Comparison of ENCODE assay signal across 2 cellular contexts in the genomic region with DNA sequence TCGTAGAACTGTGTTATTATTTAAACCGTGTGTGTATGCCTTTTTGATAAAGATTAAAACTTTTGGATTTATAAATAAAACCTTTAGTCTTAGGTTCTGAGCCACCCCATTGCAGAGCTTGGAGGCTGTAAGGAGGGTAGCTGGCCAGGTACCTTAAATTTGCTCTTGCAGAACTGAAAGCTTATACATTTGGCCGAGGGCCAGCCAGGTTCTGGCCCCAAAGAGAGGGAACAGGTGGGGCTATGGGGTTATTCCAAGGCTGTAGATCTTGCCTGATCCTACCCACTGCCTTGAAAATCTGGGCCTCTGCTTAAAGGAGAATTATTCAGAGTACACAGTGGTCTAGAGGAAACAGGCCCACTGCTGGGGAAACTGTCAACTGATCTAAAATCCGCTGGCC.
TF ChIP-seq lines count a peak whose summit lies in the region.

No MANE protein-coding gene starts in this region.

TF ChIP-seq in SK-N-SH, 30 proteins besides CTCF, POLR2A, EP300 and RAD21 (continued from another document):
- TF ChIP-seq, protein P1, sequence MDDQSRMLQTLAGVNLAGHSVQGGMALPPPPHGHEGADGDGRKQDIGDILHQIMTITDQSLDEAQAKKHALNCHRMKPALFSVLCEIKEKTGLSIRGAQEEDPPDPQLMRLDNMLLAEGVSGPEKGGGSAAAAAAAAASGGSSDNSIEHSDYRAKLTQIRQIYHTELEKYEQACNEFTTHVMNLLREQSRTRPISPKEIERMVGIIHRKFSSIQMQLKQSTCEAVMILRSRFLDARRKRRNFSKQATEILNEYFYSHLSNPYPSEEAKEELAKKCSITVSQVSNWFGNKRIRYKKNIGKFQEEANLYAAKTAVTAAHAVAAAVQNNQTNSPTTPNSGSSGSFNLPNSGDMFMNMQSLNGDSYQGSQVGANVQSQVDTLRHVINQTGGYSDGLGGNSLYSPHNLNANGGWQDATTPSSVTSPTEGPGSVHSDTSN (IDR thresholded peaks at IDR 0.05) = no peak
- TF ChIP-seq YY1 (IDR thresholded peaks at IDR 0.05; ENCODE audit: low read depth) (no peak), FOXJ3 (CRISPR knock-in tag; IDR thresholded peaks at IDR 0.05) (no peak), NRF1 (IDR thresholded peaks at IDR 0.05; ENCODE audit: low read depth, low read length) (no peak), MXI1 (IDR thresholded peaks at IDR 0.05; ENCODE audit: low read depth, low read length) (no peak)
- TF ChIP-seq, protein P2, sequence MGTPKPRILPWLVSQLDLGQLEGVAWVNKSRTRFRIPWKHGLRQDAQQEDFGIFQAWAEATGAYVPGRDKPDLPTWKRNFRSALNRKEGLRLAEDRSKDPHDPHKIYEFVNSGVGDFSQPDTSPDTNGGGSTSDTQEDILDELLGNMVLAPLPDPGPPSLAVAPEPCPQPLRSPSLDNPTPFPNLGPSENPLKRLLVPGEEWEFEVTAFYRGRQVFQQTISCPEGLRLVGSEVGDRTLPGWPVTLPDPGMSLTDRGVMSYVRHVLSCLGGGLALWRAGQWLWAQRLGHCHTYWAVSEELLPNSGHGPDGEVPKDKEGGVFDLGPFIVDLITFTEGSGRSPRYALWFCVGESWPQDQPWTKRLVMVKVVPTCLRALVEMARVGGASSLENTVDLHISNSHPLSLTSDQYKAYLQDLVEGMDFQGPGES (IDR thresholded peaks at IDR 0.05; ENCODE audit: low read depth, low read length) = no peak
- TF ChIP-seq, protein P3, sequence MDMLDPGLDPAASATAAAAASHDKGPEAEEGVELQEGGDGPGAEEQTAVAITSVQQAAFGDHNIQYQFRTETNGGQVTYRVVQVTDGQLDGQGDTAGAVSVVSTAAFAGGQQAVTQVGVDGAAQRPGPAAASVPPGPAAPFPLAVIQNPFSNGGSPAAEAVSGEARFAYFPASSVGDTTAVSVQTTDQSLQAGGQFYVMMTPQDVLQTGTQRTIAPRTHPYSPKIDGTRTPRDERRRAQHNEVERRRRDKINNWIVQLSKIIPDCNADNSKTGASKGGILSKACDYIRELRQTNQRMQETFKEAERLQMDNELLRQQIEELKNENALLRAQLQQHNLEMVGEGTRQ (IDR thresholded peaks at IDR 0.05; ENCODE audit: borderline replicate concordance, low read depth, low read length) = no peak
- TF ChIP-seq, protein P4, sequence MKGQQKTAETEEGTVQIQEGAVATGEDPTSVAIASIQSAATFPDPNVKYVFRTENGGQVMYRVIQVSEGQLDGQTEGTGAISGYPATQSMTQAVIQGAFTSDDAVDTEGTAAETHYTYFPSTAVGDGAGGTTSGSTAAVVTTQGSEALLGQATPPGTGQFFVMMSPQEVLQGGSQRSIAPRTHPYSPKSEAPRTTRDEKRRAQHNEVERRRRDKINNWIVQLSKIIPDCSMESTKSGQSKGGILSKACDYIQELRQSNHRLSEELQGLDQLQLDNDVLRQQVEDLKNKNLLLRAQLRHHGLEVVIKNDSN (IDR thresholded peaks at IDR 0.05; ENCODE audit: borderline replicate concordance, low read depth) = no peak

TF ChIP-seq in SK-N-SH treated with all-trans-retinoic acid at 6 μM for 48 hours, 23 proteins besides CTCF, POLR2A, EP300 and RAD21 (continued from another document):
- TF ChIP-seq RARB (CRISPR knock-in tag; IDR thresholded peaks at IDR 0.05) (no peak), BACH2 (CRISPR knock-in tag; IDR thresholded peaks at IDR 0.05; ENCODE audit: borderline replicate concordance) (no peak), PPARA (CRISPR knock-in tag; IDR thresholded peaks at IDR 0.05; ENCODE audit: borderline replicate concordance) (no peak), ARNTL (CRISPR knock-in tag; IDR thresholded peaks at IDR 0.05; ENCODE audit: borderline replicate concordance, low read depth) (no peak)
- TF ChIP-seq, protein P5, sequence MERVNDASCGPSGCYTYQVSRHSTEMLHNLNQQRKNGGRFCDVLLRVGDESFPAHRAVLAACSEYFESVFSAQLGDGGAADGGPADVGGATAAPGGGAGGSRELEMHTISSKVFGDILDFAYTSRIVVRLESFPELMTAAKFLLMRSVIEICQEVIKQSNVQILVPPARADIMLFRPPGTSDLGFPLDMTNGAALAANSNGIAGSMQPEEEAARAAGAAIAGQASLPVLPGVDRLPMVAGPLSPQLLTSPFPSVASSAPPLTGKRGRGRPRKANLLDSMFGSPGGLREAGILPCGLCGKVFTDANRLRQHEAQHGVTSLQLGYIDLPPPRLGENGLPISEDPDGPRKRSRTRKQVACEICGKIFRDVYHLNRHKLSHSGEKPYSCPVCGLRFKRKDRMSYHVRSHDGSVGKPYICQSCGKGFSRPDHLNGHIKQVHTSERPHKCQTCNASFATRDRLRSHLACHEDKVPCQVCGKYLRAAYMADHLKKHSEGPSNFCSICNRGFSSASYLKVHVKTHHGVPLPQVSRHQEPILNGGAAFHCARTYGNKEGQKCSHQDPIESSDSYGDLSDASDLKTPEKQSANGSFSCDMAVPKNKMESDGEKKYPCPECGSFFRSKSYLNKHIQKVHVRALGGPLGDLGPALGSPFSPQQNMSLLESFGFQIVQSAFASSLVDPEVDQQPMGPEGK (CRISPR knock-in tag; IDR thresholded peaks at IDR 0.05; ENCODE audit: borderline replicate concordance) = no peak
- TF ChIP-seq, protein P6, sequence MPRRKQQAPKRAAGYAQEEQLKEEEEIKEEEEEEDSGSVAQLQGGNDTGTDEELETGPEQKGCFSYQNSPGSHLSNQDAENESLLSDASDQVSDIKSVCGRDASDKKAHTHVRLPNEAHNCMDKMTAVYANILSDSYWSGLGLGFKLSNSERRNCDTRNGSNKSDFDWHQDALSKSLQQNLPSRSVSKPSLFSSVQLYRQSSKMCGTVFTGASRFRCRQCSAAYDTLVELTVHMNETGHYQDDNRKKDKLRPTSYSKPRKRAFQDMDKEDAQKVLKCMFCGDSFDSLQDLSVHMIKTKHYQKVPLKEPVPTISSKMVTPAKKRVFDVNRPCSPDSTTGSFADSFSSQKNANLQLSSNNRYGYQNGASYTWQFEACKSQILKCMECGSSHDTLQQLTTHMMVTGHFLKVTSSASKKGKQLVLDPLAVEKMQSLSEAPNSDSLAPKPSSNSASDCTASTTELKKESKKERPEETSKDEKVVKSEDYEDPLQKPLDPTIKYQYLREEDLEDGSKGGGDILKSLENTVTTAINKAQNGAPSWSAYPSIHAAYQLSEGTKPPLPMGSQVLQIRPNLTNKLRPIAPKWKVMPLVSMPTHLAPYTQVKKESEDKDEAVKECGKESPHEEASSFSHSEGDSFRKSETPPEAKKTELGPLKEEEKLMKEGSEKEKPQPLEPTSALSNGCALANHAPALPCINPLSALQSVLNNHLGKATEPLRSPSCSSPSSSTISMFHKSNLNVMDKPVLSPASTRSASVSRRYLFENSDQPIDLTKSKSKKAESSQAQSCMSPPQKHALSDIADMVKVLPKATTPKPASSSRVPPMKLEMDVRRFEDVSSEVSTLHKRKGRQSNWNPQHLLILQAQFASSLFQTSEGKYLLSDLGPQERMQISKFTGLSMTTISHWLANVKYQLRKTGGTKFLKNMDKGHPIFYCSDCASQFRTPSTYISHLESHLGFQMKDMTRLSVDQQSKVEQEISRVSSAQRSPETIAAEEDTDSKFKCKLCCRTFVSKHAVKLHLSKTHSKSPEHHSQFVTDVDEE (CRISPR knock-in tag; IDR thresholded peaks at IDR 0.05) = no peak
- TF ChIP-seq, protein P7, sequence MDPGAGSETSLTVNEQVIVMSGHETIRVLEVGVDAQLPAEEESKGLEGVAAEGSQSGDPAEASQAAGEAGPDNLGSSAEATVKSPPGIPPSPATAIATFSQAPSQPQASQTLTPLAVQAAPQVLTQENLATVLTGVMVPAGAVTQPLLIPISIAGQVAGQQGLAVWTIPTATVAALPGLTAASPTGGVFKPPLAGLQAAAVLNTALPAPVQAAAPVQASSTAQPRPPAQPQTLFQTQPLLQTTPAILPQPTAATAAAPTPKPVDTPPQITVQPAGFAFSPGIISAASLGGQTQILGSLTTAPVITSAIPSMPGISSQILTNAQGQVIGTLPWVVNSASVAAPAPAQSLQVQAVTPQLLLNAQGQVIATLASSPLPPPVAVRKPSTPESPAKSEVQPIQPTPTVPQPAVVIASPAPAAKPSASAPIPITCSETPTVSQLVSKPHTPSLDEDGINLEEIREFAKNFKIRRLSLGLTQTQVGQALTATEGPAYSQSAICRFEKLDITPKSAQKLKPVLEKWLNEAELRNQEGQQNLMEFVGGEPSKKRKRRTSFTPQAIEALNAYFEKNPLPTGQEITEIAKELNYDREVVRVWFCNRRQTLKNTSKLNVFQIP (CRISPR knock-in tag; IDR thresholded peaks at IDR 0.05; ENCODE audit: borderline replicate concordance, low read depth) = no peak
- TF ChIP-seq, protein P8, sequence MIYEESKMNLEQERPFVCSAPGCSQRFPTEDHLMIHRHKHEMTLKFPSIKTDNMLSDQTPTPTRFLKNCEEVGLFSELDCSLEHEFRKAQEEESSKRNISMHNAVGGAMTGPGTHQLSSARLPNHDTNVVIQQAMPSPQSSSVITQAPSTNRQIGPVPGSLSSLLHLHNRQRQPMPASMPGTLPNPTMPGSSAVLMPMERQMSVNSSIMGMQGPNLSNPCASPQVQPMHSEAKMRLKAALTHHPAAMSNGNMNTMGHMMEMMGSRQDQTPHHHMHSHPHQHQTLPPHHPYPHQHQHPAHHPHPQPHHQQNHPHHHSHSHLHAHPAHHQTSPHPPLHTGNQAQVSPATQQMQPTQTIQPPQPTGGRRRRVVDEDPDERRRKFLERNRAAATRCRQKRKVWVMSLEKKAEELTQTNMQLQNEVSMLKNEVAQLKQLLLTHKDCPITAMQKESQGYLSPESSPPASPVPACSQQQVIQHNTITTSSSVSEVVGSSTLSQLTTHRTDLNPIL (CRISPR knock-in tag; IDR thresholded peaks at IDR 0.05; ENCODE audit: low read depth) = no peak
TF ChIP-seq in SK-N-SH treated with all-trans-retinoic acid at 6 μM for 48 hours: peak in this region for 0.
